8 cellular contexts compared by ENCODE assay signal in genomic region chr15:79849789-79850188, GRCh38. TPM values are rescaled to one million over a fixed set of nuclear protein-coding genes. Genes with fewer than 3 reads are reported as not detected.
A peak's percentile ranks its signal among the peaks of the same experiment; 100 is the strongest.
DNase-seq lines count a peak whose midpoint lies in the region; ATAC-seq and TF ChIP-seq lines count a peak whose summit lies in the region.

No MANE protein-coding gene starts in this region.

- H3K27ac ChIP-seq in RWPE1 (no peak overlapping the region), spleen (no peak overlapping the region)

- no peak for ATAC-seq in GM19395 (IDR thresholded peaks at IDR 0.05; ENCODE audit: unreplicated experiment)
- ATAC-seq in HG03175 (IDR thresholded peaks at IDR 0.05; ENCODE audit: unreplicated experiment): no peak
- no peak for ATAC-seq in HG02678 (IDR thresholded peaks at IDR 0.05; ENCODE audit: unreplicated experiment)

- TF ChIP-seq POLR2A in spleen (IDR thresholded peaks at IDR 0.05): no peak

- WGBS in spleen, 5 donors: 86 to 95% (median 92%) methylated on average over 3 of the region's 3 CpGs

- DNase-seq in AG08395 (ENCODE audit: low spot score) (peak; percentile 60), GM10266 (ENCODE audit: extremely low spot score) (no peak), RWPE1 (ENCODE audit: low spot score) (no peak), fibroblast of pulmonary artery (ENCODE audit: low read depth) (peak; percentile 69), spleen (no peak)

- peaks cover 0 to 74% (median 11%) of the 10 kb centered on the region in 6 donors for H3K36me3 ChIP-seq in spleen

- no peaks in the 10 kb centered on the region for H3K27me3 ChIP-seq in spleen (replicated peaks in 1 of 7)

- CTCF ChIA-PET in RWPE1 (lab: Yijun Ruan, JAX): interaction anchor here (0.6 to 0.7 kb wide), 2 partner anchors 73 to 281 kb away, joined by 3 read pairs; no protein-coding TSS in a partner anchor

- H3K4me3 ChIP-seq in fibroblast of pulmonary artery (replicated peaks; ENCODE audit: low read depth, low read length) (no peak overlapping the region), spleen (no peak overlapping the region)

- peaks cover 0 to 12% (median 0%) of the 10 kb centered on the region in 6 donors for H3K4me1 ChIP-seq in spleen

- TF ChIP-seq CTCF in GM10266 (IDR thresholded peaks at IDR 0.05; ENCODE audit: control insufficient read depth, insufficient read depth, low read depth, missing control alignments) (peak; percentile 44), RWPE1 (conservative IDR thresholded peaks at IDR 0.05; ENCODE audit: low read depth) (peak; percentile 19), fibroblast of pulmonary artery (IDR thresholded peaks at IDR 0.05; ENCODE audit: low read length, missing control alignments) (peak; percentile 91), spleen (IDR thresholded peaks at IDR 0.05 in 8 of 11, conservative IDR thresholded peaks at IDR 0.05 in 3 of 11) (peak in 7 of 11 experiments; percentile 9 to 59 (median 33))

- intact Hi-C loops in spleen (cut with DNase I; ENCODE audit: low total_unique reads): no loop called here

- H3K9me3 ChIP-seq in spleen: no peaks in the 10 kb centered on the region

- POLR2A ChIA-PET in RWPE1 (lab: Yijun Ruan, JAX; ENCODE audit: low non-redundant PET): no interaction called here

RNA-seq across cellular contexts. Expression of gene MTHFS, which starts 47.0 kb away (rescaled TPM):
- total RNA-seq in spleen: 10 to 100 TPM; 11.7 to 30.6 (median 26.0) TPM
- 10 to 100 TPM; 33.0 to 54.2 (median 46.5) TPM for polyA plus RNA-seq in spleen

Comparison
In these comparisons a context has a peak if more than half of its experiments do, and no peak if none do; other contexts are left out.
1. DNase-seq: peak in AG08395 (single experiment) and fibroblast of pulmonary artery (single experiment); none in GM10266 (single experiment), RWPE1 (single experiment) and spleen (single experiment).
2. CTCF ChIP-seq: peak in every context shown above with its lines; median percentile 91 in fibroblast of pulmonary artery; 44 in GM10266; 33 in spleen; 19 in RWPE1.